7 cellular contexts compared by ENCODE assay signal in the genomic region with DNA sequence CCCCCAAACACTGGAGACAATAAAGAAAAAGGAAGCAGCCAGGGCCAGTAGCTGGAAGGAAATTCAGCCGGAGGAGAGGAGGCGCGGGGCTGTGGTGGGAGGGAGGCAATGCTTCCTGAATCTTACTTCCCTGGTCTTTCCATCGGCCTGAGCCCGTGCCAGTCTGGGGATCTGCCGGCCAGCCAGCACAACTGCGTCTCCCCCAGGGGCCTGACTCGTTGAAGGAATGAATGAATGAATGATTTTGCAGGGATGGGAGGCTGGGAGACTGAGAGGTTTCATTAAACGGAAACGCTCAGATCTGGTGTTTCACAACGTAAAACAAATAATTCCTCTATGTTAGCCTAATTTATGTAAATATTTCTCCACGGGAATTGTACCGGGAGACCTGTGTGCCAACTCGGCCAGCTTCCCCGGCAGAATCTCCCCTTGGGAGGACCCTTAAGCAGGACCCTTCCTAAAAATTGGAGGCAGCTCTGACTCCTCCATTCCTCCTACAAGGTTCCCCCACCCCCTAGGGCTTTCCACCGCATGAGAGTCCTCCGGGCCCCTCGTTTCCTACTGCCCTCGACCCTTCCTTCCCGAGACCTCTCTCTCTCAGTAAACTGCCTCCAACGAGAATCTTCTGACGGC. TPM values are rescaled to one million over a fixed set of nuclear protein-coding genes. Genes with fewer than 3 reads are reported as not detected.
A peak's percentile ranks its signal among the peaks of the same experiment; 100 is the strongest.
DNase-seq lines count a peak whose midpoint lies in the region; ATAC-seq lines count a peak whose summit lies in the region.

No MANE protein-coding gene starts in this region.

- peak overlapping the region; percentile 15; the same call in 1 of the 2 replicates for H3K9ac ChIP-seq in HUES64 (ENCODE audit: low read depth, low read length)

- no peaks in the 10 kb centered on the region for H3K9me3 Mint-ChIP-seq in activated CD4-positive, alpha-beta memory T cell treated with anti-CD3 and anti-CD28 coated beads, Interleukin-2, amount 10 ng/mL, durations not matched to agents 7 days and 5 days
- no peaks in the 10 kb centered on the region for H3K9me3 Mint-ChIP-seq in stimulated activated naive B cell treated with anti-CD40 and anti-IgM and Interleukin-4, amounts not matched to agents 10 μg/mL and 1 μg/mL and 100 μg/mL, for 72 hours

- H3K36me3 ChIP-seq in HUES64 (ENCODE audit: insufficient read depth, low read length) (no peaks in the 10 kb centered on the region), iPS DF 6.9 (ENCODE audit: control insufficient read depth, insufficient read depth, low read length) (peaks cover 6% of the 10 kb centered on the region; the same call in 1 of the 2 replicates)

- no peak for ATAC-seq in stimulated activated naive B cell treated with anti-CD40 and anti-IgM and Interleukin-4, amounts not matched to agents 10 μg/mL and 1 μg/mL and 100 μg/mL, for 72 hours (replicated peaks)
- no peak for ATAC-seq in GM19035 (IDR thresholded peaks at IDR 0.05; ENCODE audit: unreplicated experiment)

- H3K4me3 ChIP-seq in HUES64 (ENCODE audit: low read length): peak overlapping the region; percentile 57
- peak overlapping the region; percentile 78; the same call in 1 of the 2 replicates for H3K4me3 ChIP-seq in iPS DF 6.9 (ENCODE audit: low read length)

- CTCF ChIA-PET in activated CD4-positive, alpha-beta memory T cell treated with anti-CD3 and anti-CD28 coated beads, Interleukin-2, amount 10 ng/mL, durations not matched to agents 7 days and 5 days (lab: Charles Lee): interaction anchor here (1.1 to 2.0 kb wide), 2 partner anchors 10 to 37 kb away, joined by 3 to 5 read pairs; no protein-coding TSS in a partner anchor

- H3K27me3 ChIP-seq in HUES64 (ENCODE audit: insufficient read depth, low read length): peaks cover 19% of the 10 kb centered on the region
- no peaks in the 10 kb centered on the region; the same call in 1 of the 2 replicates for H3K27me3 ChIP-seq in iPS DF 6.9 (ENCODE audit: control insufficient read depth, insufficient read depth, low read length)

- H3K27ac ChIP-seq in HUES64 (ENCODE audit: low read depth, low read length) (no peak overlapping the region), iPS DF 6.9 (ENCODE audit: low read length) (no peak overlapping the region)

- peaks cover 13% of the 10 kb centered on the region for H3K4me1 Mint-ChIP-seq in activated CD4-positive, alpha-beta memory T cell treated with anti-CD3 and anti-CD28 coated beads, Interleukin-2, amount 10 ng/mL, durations not matched to agents 7 days and 5 days
- H3K4me1 Mint-ChIP-seq in stimulated activated naive B cell treated with anti-CD40 and anti-IgM and Interleukin-4, amounts not matched to agents 10 μg/mL and 1 μg/mL and 100 μg/mL, for 72 hours: peaks cover 14 to 24% of the 10 kb centered on the region in 2 donors

- 14% methylated on average over 19 of the region's 22 CpGs for WGBS in HUES64
- WGBS in iPS DF 6.9 (ENCODE audit: insufficient coverage, insufficient read length): no CpG with 5 or more reads among the region's 22 CpGs

- POLR2A ChIA-PET in activated CD4-positive, alpha-beta memory T cell treated with anti-CD3 and anti-CD28 coated beads, Interleukin-2, amount 10 ng/mL, durations not matched to agents 7 days and 5 days (lab: Charles Lee): interaction anchor here (0.5 to 3.6 kb wide), 2 partner anchors 14 to 171 kb away, joined by 3 to 17 read pairs; no protein-coding TSS in a partner anchor

- H3K4me1 ChIP-seq in HUES64 (ENCODE audit: insufficient read depth, low read length) (0 out of 2 replicates have a peak, but pooled peaks cover 4% of the 10 kb centered on the region), iPS DF 6.9 (ENCODE audit: control insufficient read depth, insufficient read depth, low read length) (no peaks in the 10 kb centered on the region)

- H3K36me3 Mint-ChIP-seq in activated CD4-positive, alpha-beta memory T cell treated with anti-CD3 and anti-CD28 coated beads, Interleukin-2, amount 10 ng/mL, durations not matched to agents 7 days and 5 days (ENCODE audit: low read depth): no peaks in the 10 kb centered on the region
- no peaks in the 10 kb centered on the region for H3K36me3 Mint-ChIP-seq in stimulated activated naive B cell treated with anti-CD40 and anti-IgM and Interleukin-4, amounts not matched to agents 10 μg/mL and 1 μg/mL and 100 μg/mL, for 72 hours

- peaks cover 47% of the 10 kb centered on the region for H3K27me3 Mint-ChIP-seq in activated CD4-positive, alpha-beta memory T cell treated with anti-CD3 and anti-CD28 coated beads, Interleukin-2, amount 10 ng/mL, durations not matched to agents 7 days and 5 days
- peaks cover 66 to 82% of the 10 kb centered on the region in 2 donors for H3K27me3 Mint-ChIP-seq in stimulated activated naive B cell treated with anti-CD40 and anti-IgM and Interleukin-4, amounts not matched to agents 10 μg/mL and 1 μg/mL and 100 μg/mL, for 72 hours

- no peak overlapping the region for H3K27ac Mint-ChIP-seq in activated CD4-positive, alpha-beta memory T cell treated with anti-CD3 and anti-CD28 coated beads, Interleukin-2, amount 10 ng/mL, durations not matched to agents 7 days and 5 days
- no peak overlapping the region for H3K27ac Mint-ChIP-seq in stimulated activated naive B cell treated with anti-CD40 and anti-IgM and Interleukin-4, amounts not matched to agents 10 μg/mL and 1 μg/mL and 100 μg/mL, for 72 hours

- no peak for DNase-seq in activated CD4-positive, alpha-beta memory T cell treated with anti-CD3 and anti-CD28 coated beads, Interleukin-2, amount 10 ng/mL, durations not matched to agents 7 days and 5 days
- no peak for DNase-seq in iPS DF 6.9 (ENCODE audit: low read depth, low spot score)
- no peak for DNase-seq in stimulated activated naive B cell treated with anti-CD40 and anti-IgM and Interleukin-4, amounts not matched to agents 10 μg/mL and 1 μg/mL and 100 μg/mL, for 72 hours
- DNase-seq in activated gamma-delta T cell treated with Interleukin-2 at 50 U/mL for 16 hours: no peak
- no peak for DNase-seq in NCI-H82 (lab: John Stamatoyannopoulos, UW)

- H3K4me3 Mint-ChIP-seq in activated CD4-positive, alpha-beta memory T cell treated with anti-CD3 and anti-CD28 coated beads, Interleukin-2, amount 10 ng/mL, durations not matched to agents 7 days and 5 days: peak overlapping the region; percentile 47
- peak overlapping the region; percentile 68 to 83 for H3K4me3 Mint-ChIP-seq in stimulated activated naive B cell treated with anti-CD40 and anti-IgM and Interleukin-4, amounts not matched to agents 10 μg/mL and 1 μg/mL and 100 μg/mL, for 72 hours

- no peaks in the 10 kb centered on the region for H3K9me3 ChIP-seq in HUES64 (ENCODE audit: insufficient read depth, low read depth, low read length)
- no peaks in the 10 kb centered on the region for H3K9me3 ChIP-seq in iPS DF 6.9 (ENCODE audit: control insufficient read depth, insufficient read depth, low read length)

RNA-seq across cellular contexts. Expression of gene BAIAP2, which starts 1.3 kb away (rescaled TPM):
- 14.3 TPM for polyA plus RNA-seq in HUES64 (2013, experiment 1 of 2)
- polyA plus RNA-seq in HUES64 (2013, experiment 2 of 2): 13.9 TPM
- 1 to 10 TPM; 1.5 to 2.4 TPM for total RNA-seq in activated CD4-positive, alpha-beta memory T cell treated with anti-CD3 and anti-CD28 coated beads, Interleukin-2, amount 10 ng/mL, durations not matched to agents 7 days and 5 days

RNA-seq across cellular contexts. Expression of gene CHMP6, which starts 42.0 kb away (rescaled TPM):
- polyA plus RNA-seq in HUES64 (2013, experiment 1 of 2): 17.6 TPM
- polyA plus RNA-seq in HUES64 (2013, experiment 2 of 2): 16.5 TPM
- total RNA-seq in activated CD4-positive, alpha-beta memory T cell treated with anti-CD3 and anti-CD28 coated beads, Interleukin-2, amount 10 ng/mL, durations not matched to agents 7 days and 5 days: 10 to 100 TPM; 30.3 to 31.6 TPM
